23 cellular contexts compared by ENCODE assay signal in genomic region chr18:35089382-35089781, GRCh38.
DNase-seq lines count a peak whose midpoint lies in the region; ATAC-seq and TF ChIP-seq lines count a peak whose summit lies in the region.
"Had no signal": no experiment of that assay in that cellular context is flagged by ENCODE, and none has a peak within 500 bp of the region (broad histone marks: within the 10 kb centered on the region; RNA-seq: fewer than 3 reads in every experiment).

No MANE protein-coding gene starts in this region.

- no peak overlapping the region for H3K4me3 ChIP-seq in AG10803 (ENCODE audit: low read length)
- H3K4me3 ChIP-seq: esophagus squamous epithelium, hepatocyte, tibial nerve had no signal

- peak; percentile 29 for DNase-seq in AG10803 (ENCODE audit: low read depth)
- DNase-seq in HCEC 1CT: peak; percentile 18
- DNase-seq in amniotic epithelial cell (ENCODE audit: low read depth): peak; percentile 35
- peak; percentile 40 for DNase-seq in iris pigment epithelial cell (ENCODE audit: low read depth)
- no peak for DNase-seq in activated effector memory CD4-positive, alpha-beta T cell treated with anti-CD3 and anti-CD28 coated beads, Interleukin-2, amount 50 U/mL, for 16 hours
- no peak for DNase-seq in MV-4-11 (lab: John Stamatoyannopoulos, UW)
- no peak for DNase-seq in COLO829 (ENCODE audit: low spot score)
- DNase-seq: ACHN; activated CD8-positive, alpha-beta memory T cell treated with anti-CD3 and anti-CD28 coated beads, Interleukin-2, amount 10 ng/mL, durations not matched to agents 7 days and 5 days; activated T-cell treated with anti-CD3 and anti-CD28 coated beads, Interleukin-2, amount 50 U/mL, for 4 hours; DMS53; esophagus squamous epithelium; left colon; NCI-H1092; NCI-H1694; NCI-H2171; NCI-H510A treated with DMSO at 0.1 percent for 48 hours; stimulated activated CD4-positive, alpha-beta T cell treated with anti-CD3 and anti-CD28 coated beads, Interleukin-4, amount 100 ng/mL, for 24 hours had no signal

- ATAC-seq in GM18511 (IDR thresholded peaks at IDR 0.05; ENCODE audit: unreplicated experiment): no peak
- ATAC-seq: activated CD8-positive, alpha-beta memory T cell treated with anti-CD3 and anti-CD28 coated beads, Interleukin-2, amount 10 ng/mL, durations not matched to agents 7 days and 5 days; activated T-cell treated with anti-CD3 and anti-CD28 coated beads, Interleukin-2, amount 50 U/mL, for 4 hours; foreskin keratinocyte; left colon; sciatic nerve had no signal

- no peak for TF ChIP-seq CTCF in AG10803 (conservative IDR thresholded peaks at IDR 0.05; ENCODE audit: low read length)

Comparison
In these comparisons a context has a peak if more than half of its experiments do, and no peak if none do; other contexts are left out.
1. DNase-seq: peak in AG10803 (single experiment), HCEC 1CT (single experiment), amniotic epithelial cell (single experiment) and iris pigment epithelial cell (single experiment); none in activated effector memory CD4-positive, alpha-beta T cell treated with anti-CD3 and anti-CD28 coated beads, Interleukin-2, amount 50 U/mL, for 16 hours (single experiment), MV-4-11 (single experiment) and COLO829 (single experiment).